Comparison of ENCODE assay signal across 20 cellular contexts in genomic region chr15:69493406-69493805, GRCh38.
"Had no signal": no experiment of that assay in that cellular context is flagged by ENCODE, and none has a peak within 500 bp of the region (broad histone marks: within the 10 kb centered on the region; RNA-seq: fewer than 3 reads in every experiment).

No MANE protein-coding gene starts in this region.

- H3K4me3 Mint-ChIP-seq: immature natural killer cell; naive thymus-derived CD4-positive, alpha-beta T cell; type B pancreatic cell had no signal

- H3K4me1 ChIP-seq: psoas muscle had no signal

- H3K27ac ChIP-seq: dorsolateral prefrontal cortex, epithelial cell of prostate, esophagus muscularis mucosa, gastrocnemius medialis, neutrophil, psoas muscle, uterus had no signal

- H3K27me3 ChIP-seq: dorsolateral prefrontal cortex, esophagus muscularis mucosa, gastrocnemius medialis, neutrophil, uterus had no signal

- H3K27ac Mint-ChIP-seq: naive thymus-derived CD4-positive, alpha-beta T cell; type B pancreatic cell had no signal

- H3K4me3 ChIP-seq: dorsolateral prefrontal cortex, esophagus muscularis mucosa, gastrocnemius medialis, lung, psoas muscle, smooth muscle cell, uterus had no signal

- ATAC-seq: gastrocnemius medialis; left cardiac atrium; left ventricle myocardium superior; naive thymus-derived CD4-positive, alpha-beta T cell; psoas muscle had no signal

- H3K9me3 Mint-ChIP-seq: immature natural killer cell, type B pancreatic cell had no signal

- DNase-seq: cortex of kidney; dorsolateral prefrontal cortex; effector memory CD4-positive, alpha-beta T cell; gastrocnemius medialis; immature natural killer cell; kidney; left cardiac atrium; left ventricle myocardium superior; mesendoderm; naive thymus-derived CD4-positive, alpha-beta T cell; psoas muscle; stimulated activated CD4-positive, alpha-beta T cell treated with anti-CD3 and anti-CD28 coated beads, Interleukin-2, amount 100 ng/mL, for 48 hours; stimulated activated naive CD4-positive, alpha-beta T cell treated with Interleukin-2 at 50 U/mL for 16 hours; uterus had no signal

- H3K9me3 ChIP-seq: esophagus muscularis mucosa, gastrocnemius medialis, neutrophil, uterus had no signal

- H3K36me3 Mint-ChIP-seq: type B pancreatic cell had no signal

- H3K36me3 ChIP-seq: esophagus muscularis mucosa, gastrocnemius medialis, neutrophil, uterus had no signal
